21 cellular contexts compared by ENCODE assay signal in the genomic region with DNA sequence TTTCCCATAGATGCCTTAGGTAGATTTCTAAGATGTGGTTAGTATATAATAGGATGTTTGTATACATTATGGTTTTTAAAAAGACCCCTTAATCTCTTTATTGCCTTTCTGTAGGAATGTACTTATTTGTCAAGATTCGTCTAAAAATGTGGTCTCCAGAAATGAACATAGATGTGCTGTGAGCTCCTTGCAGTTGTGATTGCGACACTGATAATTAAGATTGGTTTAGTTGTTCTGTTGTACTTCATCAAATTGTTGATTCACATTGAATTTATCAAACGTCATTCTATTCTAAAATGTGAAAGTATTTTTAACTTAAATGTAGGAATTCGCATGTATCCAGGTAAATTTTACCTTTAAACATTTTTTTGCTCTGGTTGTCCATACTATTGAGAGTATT. TPM values are rescaled to one million over a fixed set of nuclear protein-coding genes. Genes with fewer than 3 reads are reported as not detected.
DNase-seq lines count a peak whose midpoint lies in the region; ATAC-seq and TF ChIP-seq lines count a peak whose summit lies in the region.
"Had no signal": no experiment of that assay in that cellular context is flagged by ENCODE, and none has a peak within 500 bp of the region (broad histone marks: within the 10 kb centered on the region; RNA-seq: fewer than 3 reads in every experiment).

No MANE protein-coding gene starts in this region.

- H2AK9ac ChIP-seq in IMR-90 (replicated peaks; ENCODE audit: low read depth, low read length, poor library complexity): no peak overlapping the region

- no peak overlapping the region for H2BK15ac ChIP-seq in IMR-90 (ENCODE audit: low read depth, low read length)

- H2BK120ac ChIP-seq in IMR-90 (ENCODE audit: low read depth, low read length): no peak overlapping the region

- TF ChIP-seq CTCF in IMR-90 (conservative IDR thresholded peaks at IDR 0.05; ENCODE audit: low read depth, low read length): no peak

- ATAC-seq in activated T-cell treated with anti-CD3 and anti-CD28 coated beads, Interleukin-2, amount 50 U/mL, for 72 hours (replicated peaks in 1 of 2): no peak
- ATAC-seq in IMR-90 (ENCODE audit: low read depth) (no peak), GM18505 (IDR thresholded peaks at IDR 0.05; ENCODE audit: unreplicated experiment) (no peak)
- ATAC-seq in natural killer cell treated with Interleukin-12 subunit alpha and Interleukin-12 subunit beta and Interleukin-15 and Interleukin-18, amount 100 ng/mL, for 72 hours: no peak
- ATAC-seq: PC-3 had no signal

- POLR2A ChIA-PET in IMR-90 (lab: Charles Lee; ENCODE audit: unreplicated experiment): no interaction called here

- H3K9me3 Mint-ChIP-seq in activated T-cell treated with anti-CD3 and anti-CD28 coated beads, Interleukin-2, amount 50 U/mL, for 72 hours: peaks cover 0 to 2% of the 10 kb centered on the region in 2 donors
- no peaks in the 10 kb centered on the region for H3K9me3 Mint-ChIP-seq in activated T-cell treated with anti-CD3 and anti-CD28 coated beads, Interleukin-2, amount 50 U/mL, for 24 hours
- no peaks in the 10 kb centered on the region for H3K9me3 Mint-ChIP-seq in natural killer cell treated with Interleukin-12 subunit alpha and Interleukin-12 subunit beta and Interleukin-15 and Interleukin-18, amount 100 ng/mL, for 72 hours
- H3K9me3 Mint-ChIP-seq: CD4-positive, CD25-positive, alpha-beta regulatory T cell had no signal

- H4K91ac ChIP-seq in IMR-90 (ENCODE audit: insufficient read depth, low read depth, low read length): no peak overlapping the region

- no peak overlapping the region for H3K4ac ChIP-seq in IMR-90 (ENCODE audit: low read depth, low read length)

- H3K23ac ChIP-seq in IMR-90 (ENCODE audit: low read depth, low read length): no peak overlapping the region

- DNase-seq in activated T-cell treated with anti-CD3 and anti-CD28 coated beads, Interleukin-2, amount 50 U/mL, for 72 hours: no peak
- DNase-seq in activated T-cell treated with anti-CD3 and anti-CD28 coated beads, Interleukin-2, amount 50 U/mL, for 24 hours: no peak
- DNase-seq in IMR-90: no peak
- DNase-seq in adipocyte (ENCODE audit: low read depth): peak; percentile 17
- DNase-seq in natural killer cell treated with Interleukin-12 subunit alpha and Interleukin-12 subunit beta and Interleukin-15 and Interleukin-18, amount 100 ng/mL, for 72 hours (ENCODE audit: low spot score): no peak
- DNase-seq in globus pallidus (ENCODE audit: low spot score): no peak
- DNase-seq: Caco-2; CD4-positive, CD25-positive, alpha-beta regulatory T cell; DMS 273 treated with DMSO at 0.1 percent for 48 hours; DMS79 treated with DMSO at 0.1 percent for 48 hours; H7; NCI-H1105; NCI-H146; NCI-H2029 treated with DMSO at 0.1 percent for 48 hours; NCI-H2171; NCI-H345; NCI-H524 treated with DMSO at 0.1 percent for 48 hours; PC-3; Right ventricle myocardium superior had no signal

- no peak overlapping the region for H2AK5ac ChIP-seq in IMR-90 (ENCODE audit: low read depth, low read length)

- H3K14ac ChIP-seq in IMR-90 (replicated peaks; ENCODE audit: low read depth, low read length): no peak overlapping the region

- H3K4me3 ChIP-seq in IMR-90 (ENCODE audit: insufficient read depth, low read depth, low read length): no peak overlapping the region
- H3K4me3 ChIP-seq in adipocyte (ENCODE audit: low read length): no peak overlapping the region

- no peak overlapping the region for H2BK20ac ChIP-seq in IMR-90 (ENCODE audit: low read depth, low read length)

- H3K36me3 ChIP-seq in IMR-90 (ENCODE audit: control insufficient read depth, insufficient read depth, low read length) (peaks cover 2% of the 10 kb centered on the region), adipocyte (ENCODE audit: control insufficient read depth, insufficient read depth, low read length, severe bottlenecking) (peaks cover 14% of the 10 kb centered on the region)

- no peak overlapping the region for H4K8ac ChIP-seq in IMR-90 (ENCODE audit: low read depth in 2 of 2, low read length in 2 of 2)

- no peaks in the 10 kb centered on the region for H3K9me1 ChIP-seq in IMR-90 (ENCODE audit: insufficient read depth, low read length)

- no peaks in the 10 kb centered on the region for H3K27me3 ChIP-seq in IMR-90 (ENCODE audit: control insufficient read depth, insufficient read depth, low read length)
- H3K27me3 ChIP-seq in adipocyte (replicated peaks; ENCODE audit: control insufficient read depth, insufficient read depth, low read length): no peaks in the 10 kb centered on the region

- WGBS in IMR-90 (ENCODE audit: extremely low coverage in 2 of 2, insufficient read length in 1 of 2), 2 experiments: no CpG with 5 or more reads among the region's 4 CpGs

- dilution Hi-C loops in IMR-90 (cut with HindIII; ENCODE audit: low sequenced_read_pairs, unreplicated experiment): no loop called here

- H3K4me1 ChIP-seq in IMR-90 (ENCODE audit: control insufficient read depth, insufficient read depth, low read length) (no peaks in the 10 kb centered on the region), adipocyte (ENCODE audit: control insufficient read depth, insufficient read depth, low read length) (no peaks in the 10 kb centered on the region)
- H3K4me1 ChIP-seq: Caco-2 had no signal

- H4K20me1 ChIP-seq in IMR-90 (ENCODE audit: insufficient read depth, low read length): no peaks in the 10 kb centered on the region

- 0 out of 4 replicates have a peak, but pooled peaks cover 3 to 5% of the 10 kb centered on the region in 2 experiments for H3K79me1 ChIP-seq in IMR-90 (ENCODE audit: low read depth in 1 of 2, low read length in 2 of 2)

- H3K9ac ChIP-seq in IMR-90 (ENCODE audit: low read depth, low read length) (no peak overlapping the region), adipocyte (ENCODE audit: low read length) (no peak overlapping the region)

- no peak for TF ChIP-seq RAD21 in IMR-90 (IDR thresholded peaks at IDR 0.05; ENCODE audit: low read length)

- peaks cover 2 to 5% of the 10 kb centered on the region in 2 donors for H3K36me3 Mint-ChIP-seq in activated T-cell treated with anti-CD3 and anti-CD28 coated beads, Interleukin-2, amount 50 U/mL, for 72 hours (ENCODE audit: insufficient read depth in 2 of 2)
- H3K36me3 Mint-ChIP-seq in activated T-cell treated with anti-CD3 and anti-CD28 coated beads, Interleukin-2, amount 50 U/mL, for 24 hours (ENCODE audit: low read depth): peaks cover 32% of the 10 kb centered on the region
- H3K36me3 Mint-ChIP-seq in natural killer cell treated with Interleukin-12 subunit alpha and Interleukin-12 subunit beta and Interleukin-15 and Interleukin-18, amount 100 ng/mL, for 72 hours: peaks cover 6% of the 10 kb centered on the region

- H3K9me3 ChIP-seq in IMR-90 (ENCODE audit: control insufficient read depth, insufficient read depth, low read length) (peaks cover 2% of the 10 kb centered on the region), adipocyte (ENCODE audit: control insufficient read depth, low read length) (peaks cover 5% of the 10 kb centered on the region)
- H3K9me3 ChIP-seq: Caco-2 had no signal

- no peak overlapping the region for H3K4me2 ChIP-seq in IMR-90 (ENCODE audit: low read depth, low read length)

- no peak overlapping the region for H2AFZ ChIP-seq in IMR-90 (replicated peaks; ENCODE audit: low read length, poor library complexity)

- H3K27ac Mint-ChIP-seq in activated T-cell treated with anti-CD3 and anti-CD28 coated beads, Interleukin-2, amount 50 U/mL, for 72 hours: peak overlapping the region; percentile 86
- H3K27ac Mint-ChIP-seq in activated T-cell treated with anti-CD3 and anti-CD28 coated beads, Interleukin-2, amount 50 U/mL, for 24 hours: no peak overlapping the region
- peak overlapping the region; percentile 80 to 95 for H3K27ac Mint-ChIP-seq in natural killer cell treated with Interleukin-12 subunit alpha and Interleukin-12 subunit beta and Interleukin-15 and Interleukin-18, amount 100 ng/mL, for 72 hours

- H3K4me1 Mint-ChIP-seq in activated T-cell treated with anti-CD3 and anti-CD28 coated beads, Interleukin-2, amount 50 U/mL, for 72 hours (ENCODE audit: low read depth): peaks cover 12% of the 10 kb centered on the region
- peaks cover 32% of the 10 kb centered on the region for H3K4me1 Mint-ChIP-seq in activated T-cell treated with anti-CD3 and anti-CD28 coated beads, Interleukin-2, amount 50 U/mL, for 24 hours (ENCODE audit: low read depth)
- peaks cover 41 to 55% of the 10 kb centered on the region in 2 donors for H3K4me1 Mint-ChIP-seq in natural killer cell treated with Interleukin-12 subunit alpha and Interleukin-12 subunit beta and Interleukin-15 and Interleukin-18, amount 100 ng/mL, for 72 hours (ENCODE audit: low read depth in 2 of 2)

- TF ChIP-seq POLR2A in IMR-90 (IDR thresholded peaks at IDR 0.05; ENCODE audit: low read depth, low read length) (no peak), GM18505 (IDR thresholded peaks at IDR 0.05; ENCODE audit: borderline replicate concordance, extremely low read depth, insufficient read depth, insufficient read length) (no peak)

- H3K4me3 Mint-ChIP-seq in activated T-cell treated with anti-CD3 and anti-CD28 coated beads, Interleukin-2, amount 50 U/mL, for 72 hours: peak overlapping the region in 1 of 2 donors; percentile 29
- no peak overlapping the region for H3K4me3 Mint-ChIP-seq in activated T-cell treated with anti-CD3 and anti-CD28 coated beads, Interleukin-2, amount 50 U/mL, for 24 hours
- peak overlapping the region; percentile 86 for H3K4me3 Mint-ChIP-seq in natural killer cell treated with Interleukin-12 subunit alpha and Interleukin-12 subunit beta and Interleukin-15 and Interleukin-18, amount 100 ng/mL, for 72 hours
- H3K4me3 Mint-ChIP-seq: CD4-positive, CD25-positive, alpha-beta regulatory T cell had no signal

- intact Hi-C loops in IMR-90 (cut with micrococcal nuclease): no loop called here

- H3K18ac ChIP-seq in IMR-90 (ENCODE audit: low read depth, low read length): no peak overlapping the region

- in situ Hi-C loops in IMR-90 (cut with MboI; ENCODE audit: low sequenced_read_pairs): no loop called here

- BruUV-seq in IMR-90 (replicated peaks; lab: Mats Ljungman, UMichigan): no TSS peak

- H3K27me3 Mint-ChIP-seq in activated T-cell treated with anti-CD3 and anti-CD28 coated beads, Interleukin-2, amount 50 U/mL, for 72 hours (ENCODE audit: low read depth): no peaks in the 10 kb centered on the region
- no peaks in the 10 kb centered on the region for H3K27me3 Mint-ChIP-seq in activated T-cell treated with anti-CD3 and anti-CD28 coated beads, Interleukin-2, amount 50 U/mL, for 24 hours
- no peaks in the 10 kb centered on the region for H3K27me3 Mint-ChIP-seq in natural killer cell treated with Interleukin-12 subunit alpha and Interleukin-12 subunit beta and Interleukin-15 and Interleukin-18, amount 100 ng/mL, for 72 hours
- H3K27me3 Mint-ChIP-seq: CD4-positive, CD25-positive, alpha-beta regulatory T cell had no signal

- no peak overlapping the region for H3K27ac ChIP-seq in IMR-90 (ENCODE audit: insufficient read depth, low read length)

- H4K5ac ChIP-seq in IMR-90 (ENCODE audit: low read depth, low read length): no peak overlapping the region

- H3K56ac ChIP-seq in IMR-90 (ENCODE audit: extremely low read depth, insufficient read depth, low read length): no peak overlapping the region

- CTCF ChIA-PET in IMR-90 (lab: Yijun Ruan, JAX): interaction anchor here (1.0 kb wide), 1 partner anchor 25 kb away, joined by 7 read pairs; no protein-coding TSS in a partner anchor

- H2BK5ac ChIP-seq in IMR-90 (ENCODE audit: low read depth, low read length, poor library complexity, severe bottlenecking): no peak overlapping the region

RNA-seq across cellular contexts. Expression of gene CMC1, which starts 51.2 kb away (rescaled TPM):
- total RNA-seq in activated T-cell treated with anti-CD3 and anti-CD28 coated beads, Interleukin-2, amount 50 U/mL, for 72 hours: 10 to 100 TPM; 22.8 to 24.2 TPM
- 1.6 and 2.8 TPM in 2 replicates for total RNA-seq in IMR-90 (2012; rRNA removed)
- 16.0 and 18.3 TPM in 2 replicates for polyA plus RNA-seq in IMR-90 (2012; rRNA removed)
- polyA plus RNA-seq in IMR-90 (2012; cell fraction: cytosol; rRNA removed): 12.5 and 15.4 TPM in 2 replicates
- polyA plus RNA-seq in IMR-90 (2012; cell fraction: nucleus; rRNA removed; ENCODE audit: low replicate concordance): 3.4 and 11.0 TPM in 2 replicates
- total RNA-seq in natural killer cell treated with Interleukin-12 subunit alpha and Interleukin-12 subunit beta and Interleukin-15 and Interleukin-18, amount 100 ng/mL, for 72 hours: 10 to 100 TPM; 20.5 to 56.8 TPM

RNA-seq across cellular contexts. Expression of gene ZCWPW2, which starts 55.9 kb away (rescaled TPM):
- total RNA-seq in activated T-cell treated with anti-CD3 and anti-CD28 coated beads, Interleukin-2, amount 50 U/mL, for 72 hours: under 1 TPM; 0.35 to 0.55 TPM
- 0.18 and 0.56 TPM in 2 replicates for total RNA-seq in IMR-90 (2012; rRNA removed)
- 0.24 and 0.26 TPM in 2 replicates for polyA plus RNA-seq in IMR-90 (2012; rRNA removed)
- 0.03 TPM in 1 of 2 replicates, not detected in the other for polyA plus RNA-seq in IMR-90 (2012; cell fraction: cytosol; rRNA removed)
- polyA plus RNA-seq in IMR-90 (2012; cell fraction: nucleus; rRNA removed; ENCODE audit: low replicate concordance): 0.08 TPM in 1 of 2 replicates, not detected in the other
- under 1 TPM in 1 of 2 donors, not detected in 1; 0.24 TPM for total RNA-seq in natural killer cell treated with Interleukin-12 subunit alpha and Interleukin-12 subunit beta and Interleukin-15 and Interleukin-18, amount 100 ng/mL, for 72 hours
- total RNA-seq: A673, PC-3 had no signal

RNA-seq across cellular contexts. Expression of gene AZI2, which starts 56.0 kb away (rescaled TPM):
- 10 to 100 TPM; 51.4 to 58.2 TPM for total RNA-seq in activated T-cell treated with anti-CD3 and anti-CD28 coated beads, Interleukin-2, amount 50 U/mL, for 72 hours
- total RNA-seq in IMR-90 (2012; rRNA removed): 30.1 and 63.6 TPM in 2 replicates
- polyA plus RNA-seq in IMR-90 (2012; rRNA removed): 46.2 and 52.5 TPM in 2 replicates
- polyA plus RNA-seq in IMR-90 (2012; cell fraction: cytosol; rRNA removed): 13.5 and 15.7 TPM in 2 replicates
- polyA plus RNA-seq in IMR-90 (2012; cell fraction: nucleus; rRNA removed; ENCODE audit: low replicate concordance): 8.6 and 56.9 TPM in 2 replicates
- 10 to 100 TPM; 50.1 to 71.3 TPM for total RNA-seq in natural killer cell treated with Interleukin-12 subunit alpha and Interleukin-12 subunit beta and Interleukin-15 and Interleukin-18, amount 100 ng/mL, for 72 hours
